In genomic region chr5:2423634-2424033, GRCh38 we compare ENCODE assay signal across 27 cellular contexts.
"Had no signal": no experiment of that assay in that cellular context is flagged by ENCODE, and none has a peak within 500 bp of the region (broad histone marks: within the 10 kb centered on the region; RNA-seq: fewer than 3 reads in every experiment).

No MANE protein-coding gene starts in this region.

- H3K4me1 Mint-ChIP-seq: endodermal cell; memory B cell; naive thymus-derived CD4-positive, alpha-beta T cell had no signal

- ATAC-seq: effector memory CD8-positive, alpha-beta T cell; esophagus mucosa; gastrocnemius medialis; heart right ventricle; left cardiac atrium; left lung; left ventricle myocardium superior; lower lobe of right lung; naive thymus-derived CD4-positive, alpha-beta T cell had no signal

- DNase-seq: cortex of kidney; effector CD8-positive, alpha-beta T cell; effector memory CD8-positive, alpha-beta T cell; endodermal cell; erythroblast; esophagus squamous epithelium; foreskin fibroblast; foreskin melanocyte; gastrocnemius medialis; glutamatergic neuron; head of caudate nucleus; heart right ventricle; hippocampal formation; left cardiac atrium; left lung; left ventricle myocardium superior; lower lobe of right lung; mesendoderm; midbrain; naive thymus-derived CD4-positive, alpha-beta T cell had no signal

- H3K27me3 Mint-ChIP-seq: dendritic cell treated with granulocyte-macrophage colony-stimulating factor and Interleukin-4, amounts not matched to agents 40 ng/mL and 50 ng/mL, for 4 days; effector memory CD8-positive, alpha-beta T cell; memory B cell; naive thymus-derived CD4-positive, alpha-beta T cell had no signal

- H3K27ac ChIP-seq: epithelial cell of prostate, esophagus squamous epithelium, gastrocnemius medialis, heart right ventricle, left lung, lower lobe of right lung had no signal

- H3K9me3 Mint-ChIP-seq: effector memory CD8-positive, alpha-beta T cell had no signal

- H3K36me3 ChIP-seq: esophagus squamous epithelium, gastrocnemius medialis, heart right ventricle, left lung, lower lobe of right lung had no signal

- FAIRE-seq: endometrium, islet of Langerhans, keratinocyte had no signal

- H3K36me3 Mint-ChIP-seq: memory B cell; naive thymus-derived CD4-positive, alpha-beta T cell had no signal

- H3K27me3 ChIP-seq: esophagus squamous epithelium, gastrocnemius medialis, left lung had no signal

- H3K4me1 ChIP-seq: esophagus squamous epithelium, gastrocnemius medialis, heart right ventricle, left lung, lower lobe of right lung had no signal

- H3K4me3 Mint-ChIP-seq: dendritic cell treated with granulocyte-macrophage colony-stimulating factor and Interleukin-4, amounts not matched to agents 40 ng/mL and 50 ng/mL, for 4 days; effector memory CD8-positive, alpha-beta T cell; endodermal cell; memory B cell; naive thymus-derived CD4-positive, alpha-beta T cell had no signal

- H3K27ac Mint-ChIP-seq: dendritic cell treated with granulocyte-macrophage colony-stimulating factor and Interleukin-4, amounts not matched to agents 40 ng/mL and 50 ng/mL, for 4 days; effector memory CD8-positive, alpha-beta T cell; endodermal cell; memory B cell; naive thymus-derived CD4-positive, alpha-beta T cell had no signal

- H3K4me3 ChIP-seq: esophagus squamous epithelium, gastrocnemius medialis, heart right ventricle, left lung, lower lobe of right lung had no signal
